Comparison of ENCODE assay signal across 8 cellular contexts in the genomic region with DNA sequence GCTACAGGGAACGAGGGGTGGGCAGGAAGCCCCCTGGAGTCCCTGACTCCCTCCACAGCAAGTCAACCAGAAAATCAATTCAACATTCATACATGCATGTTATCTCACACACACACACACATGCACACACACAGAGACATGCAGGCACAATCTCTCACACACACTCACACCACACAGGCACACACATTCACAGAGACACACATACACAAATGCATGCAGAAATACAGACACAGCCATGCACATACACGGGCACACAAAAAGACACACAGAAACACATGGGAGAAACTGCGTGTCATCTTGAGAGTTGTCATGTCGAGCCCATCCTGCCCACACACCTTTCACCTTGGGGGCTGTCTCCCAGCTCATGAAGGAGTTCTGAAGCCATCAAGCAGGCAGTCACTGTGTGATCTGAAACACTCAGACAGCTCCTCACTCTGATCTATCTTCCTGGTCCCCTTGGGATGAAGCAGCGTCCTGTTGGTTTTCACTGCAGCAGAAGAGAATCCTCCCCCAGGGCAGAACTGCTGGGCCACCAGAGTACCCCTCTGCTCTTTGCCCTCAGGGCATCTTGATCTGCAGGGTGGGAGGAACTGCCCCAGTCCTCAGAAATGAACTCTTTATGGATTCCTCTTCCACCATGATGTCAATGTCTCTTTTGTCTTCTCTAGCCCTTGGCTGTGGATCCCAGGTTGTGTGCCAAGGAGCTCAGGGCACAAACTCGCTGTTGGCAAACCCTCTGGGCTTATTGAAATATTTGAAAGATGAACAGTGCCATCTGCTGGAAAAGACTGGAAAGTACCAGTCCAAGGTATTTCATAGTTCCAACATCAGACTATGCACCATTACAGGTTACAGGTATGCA. TPM values are rescaled to one million over a fixed set of nuclear protein-coding genes. Genes with fewer than 3 reads are reported as not detected.
DNase-seq lines count a peak whose midpoint lies in the region; ATAC-seq, FAIRE-seq and TF ChIP-seq lines count a peak whose summit lies in the region.

No MANE protein-coding gene starts in this region.

- H3K79me2 ChIP-seq in OCI-LY3 (ENCODE audit: low read length): no peaks in the 10 kb centered on the region

- FAIRE-seq in GM12891 (lab: Jason Lieb, UNC): peak; percentile 68

- H4K20me1 ChIP-seq in OCI-LY3 (ENCODE audit: insufficient read depth, low read length): no peaks in the 10 kb centered on the region

- H3K27ac ChIP-seq in OCI-LY3 (ENCODE audit: low read length) (no peak overlapping the region), foreskin keratinocyte (no peak overlapping the region)

- H3K36me3 ChIP-seq in OCI-LY3 (replicated peaks; ENCODE audit: low read depth, low read length): no peaks in the 10 kb centered on the region

- no peaks in the 10 kb centered on the region for H3K9me3 ChIP-seq in OCI-LY3 (ENCODE audit: insufficient read depth, low read length)

- H3K4me1 ChIP-seq in OCI-LY3 (ENCODE audit: low read length) (no peaks in the 10 kb centered on the region), foreskin keratinocyte (no peaks in the 10 kb centered on the region)

- ATAC-seq in foreskin keratinocyte: peak; percentile 63
- ATAC-seq in GM19324 (IDR thresholded peaks at IDR 0.05; ENCODE audit: low FRiP score, unreplicated experiment): no peak

- H3K4me3 ChIP-seq in OCI-LY3 (ENCODE audit: low read length): no peak overlapping the region

- H3K27me3 ChIP-seq in OCI-LY3 (ENCODE audit: low read depth, low read length) (peaks cover 18% of the 10 kb centered on the region; the same call in 1 of the 2 replicates), foreskin keratinocyte (peaks cover 41% of the 10 kb centered on the region)

- H3K9ac ChIP-seq in OCI-LY3 (ENCODE audit: low read length): no peak overlapping the region

- no peak overlapping the region for H3K4me2 ChIP-seq in OCI-LY3 (ENCODE audit: low read length)

- no peak overlapping the region for H2AFZ ChIP-seq in OCI-LY3 (ENCODE audit: low read depth, low read length)

- TF ChIP-seq CTCF in AG09319 (IDR thresholded peaks at IDR 0.05; ENCODE audit: low read depth, low read length) (peak; percentile 46), OCI-LY3 (IDR thresholded peaks at IDR 0.05; ENCODE audit: low read depth, low read length) (peak; percentile 55), foreskin keratinocyte (conservative IDR thresholded peaks at IDR 0.05) (peak; percentile 80)

- DNase-seq in AG09319 (ENCODE audit: extremely low read depth, low read depth): peak; percentile 37
- no peak for DNase-seq in GM12891 (ENCODE audit: insufficient read length, low spot score)
- DNase-seq in HT1080 (ENCODE audit: low read depth): peak; percentile 59
- peak; percentile 18 for DNase-seq in activated effector memory CD4-positive, alpha-beta T cell treated with Interleukin-2 at 50 U/mL for 16 hours
- peak in 1 of 2 donors; percentile 55 for DNase-seq in foreskin keratinocyte
- peak; percentile 41 for DNase-seq in occipital lobe (lab: John Stamatoyannopoulos, UW)

- TF ChIP-seq POLR2A in GM12891 (IDR thresholded peaks at IDR 0.05; ENCODE audit: low read depth, low read length): no peak

TF ChIP-seq in GM12891, 5 proteins besides CTCF, POLR2A, EP300 and RAD21:
- TF ChIP-seq POLR2AphosphoS5 (IDR thresholded peaks at IDR 0.05; ENCODE audit: low read depth, low read length) (no peak), PAX5 (IDR thresholded peaks at IDR 0.05; ENCODE audit: insufficient read depth, low read length, severe bottlenecking) (no peak), SPI1 (IDR thresholded peaks at IDR 0.05; ENCODE audit: low read depth, low read length) (no peak), POU2F2 (IDR thresholded peaks at IDR 0.05; ENCODE audit: low read depth, low read length) (no peak), TAF1 (IDR thresholded peaks at IDR 0.05; ENCODE audit: low read depth, low read length) (no peak)

RNA-seq across cellular contexts. Expression of a gene that starts 8.8 kb away (rescaled TPM):
- polyA plus RNA-seq in GM12891 (2012; ENCODE audit: low read depth, missing spikeins): not detected
- not detected in 2 replicates for total RNA-seq in HT1080 (2014; rRNA removed; shearing (Covaris generic))
- not detected in 2 replicates for polyA plus RNA-seq in HT1080 (2015; cell fraction: cytosol; rRNA removed)
- polyA plus RNA-seq in HT1080 (2015; cell fraction: nucleus; rRNA removed): 0.86 TPM in 1 of 2 replicates, not detected in the other
- total RNA-seq in foreskin keratinocyte (1.1 and 2.4 TPM in 2 replicates), occipital lobe (0.62 TPM)
- 1.4 and 1.9 TPM in 2 replicates for polyA plus RNA-seq in foreskin keratinocyte

RNA-seq across cellular contexts. Expression of a gene that starts 52.4 kb away (rescaled TPM):
- polyA plus RNA-seq in GM12891 (2012; ENCODE audit: low read depth, missing spikeins): not detected
- total RNA-seq in HT1080 (2014; rRNA removed; shearing (Covaris generic)): 14.1 and 18.3 TPM in 2 replicates
- 3.7 and 4.4 TPM in 2 replicates for polyA plus RNA-seq in HT1080 (2015; cell fraction: cytosol; rRNA removed)
- polyA plus RNA-seq in HT1080 (2015; cell fraction: nucleus; rRNA removed): 3.0 and 3.3 TPM in 2 replicates
- total RNA-seq in foreskin keratinocyte: 5.6 and 7.0 TPM in 2 replicates
- 0.88 and 1.1 TPM in 2 replicates for polyA plus RNA-seq in foreskin keratinocyte
- 6.2 TPM for total RNA-seq in occipital lobe

RNA-seq across cellular contexts. Expression of a gene that starts 52.8 kb away (rescaled TPM):
- polyA plus RNA-seq in GM12891 (2012; ENCODE audit: low read depth, missing spikeins): 0.27 TPM
- total RNA-seq in HT1080 (2014; rRNA removed; shearing (Covaris generic)): not detected in 2 replicates
- 0.05 TPM in 1 of 2 replicates, not detected in the other for polyA plus RNA-seq in HT1080 (2015; cell fraction: cytosol; rRNA removed)
- polyA plus RNA-seq in HT1080 (2015; cell fraction: nucleus; rRNA removed): not detected in 2 replicates
- 1.9 and 6.4 TPM in 2 replicates for total RNA-seq in foreskin keratinocyte
- 0.93 and 2.9 TPM in 2 replicates for polyA plus RNA-seq in foreskin keratinocyte
- total RNA-seq in occipital lobe: 3.9 TPM
